In genomic region chr11:78453140-78453935, GRCh38 we compare ENCODE assay signal across 15 cellular contexts. TPM values are rescaled to one million over a fixed set of nuclear protein-coding genes. Genes with fewer than 3 reads are reported as not detected.
DNase-seq lines count a peak whose midpoint lies in the region; ATAC-seq, FAIRE-seq and TF ChIP-seq lines count a peak whose summit lies in the region.
"Had no signal": no experiment of that assay in that cellular context is flagged by ENCODE, and none has a peak within 500 bp of the region (broad histone marks: within the 10 kb centered on the region; RNA-seq: fewer than 3 reads in every experiment).

No MANE protein-coding gene starts in this region.

- peaks cover 61% of the 10 kb centered on the region for H3K36me3 Mint-ChIP-seq in activated T-helper 2 cell treated with anti-CD3 and anti-CD28 coated beads, Interferon-gamma antibody, Interleukin-2, Interleukin-4, amounts not matched to agents 10 μg/mL and 5 μg/mL and 100 μg/mL, durations not matched to agents 14 hours and 24 hours and 36 hours (ENCODE audit: low read depth)

- no peaks in the 10 kb centered on the region for H3K4me1 ChIP-seq in tibial nerve
- H3K4me1 ChIP-seq: left ventricle myocardium inferior, uterus had no signal

- no peaks in the 10 kb centered on the region for H3K27me3 ChIP-seq in tibial nerve
- no peaks in the 10 kb centered on the region for H3K27me3 ChIP-seq in brain microvascular endothelial cell (replicated peaks)
- H3K27me3 ChIP-seq: BE2C, uterus had no signal

- H3K9me3 Mint-ChIP-seq in activated T-helper 2 cell treated with anti-CD3 and anti-CD28 coated beads, Interferon-gamma antibody, Interleukin-2, Interleukin-4, amounts not matched to agents 10 μg/mL and 5 μg/mL and 100 μg/mL, durations not matched to agents 14 hours and 24 hours and 36 hours: no peaks in the 10 kb centered on the region

- no peaks in the 10 kb centered on the region for H3K27me3 Mint-ChIP-seq in activated T-helper 2 cell treated with anti-CD3 and anti-CD28 coated beads, Interferon-gamma antibody, Interleukin-2, Interleukin-4, amounts not matched to agents 10 μg/mL and 5 μg/mL and 100 μg/mL, durations not matched to agents 14 hours and 24 hours and 36 hours (ENCODE audit: low read depth)

- H3K36me3 ChIP-seq in tibial nerve: peaks cover 0 to 9% (median 0%) of the 10 kb centered on the region in 3 donors
- H3K36me3 ChIP-seq in brain microvascular endothelial cell (replicated peaks): no peaks in the 10 kb centered on the region
- H3K36me3 ChIP-seq: left ventricle myocardium inferior, uterus had no signal

- WGBS in tibial nerve, 2 donors: 78 to 80% methylated on average over 2 of the region's 2 CpGs

- peak; percentile 65 for ATAC-seq in HG02759 (IDR thresholded peaks at IDR 0.05; ENCODE audit: unreplicated experiment)
- ATAC-seq in GM18868 (IDR thresholded peaks at IDR 0.05; ENCODE audit: unreplicated experiment): no peak
- ATAC-seq: Panc1 had no signal

- no peak for TF ChIP-seq CTCF in tibial nerve (IDR thresholded peaks at IDR 0.05)
- no peak for TF ChIP-seq CTCF in brain microvascular endothelial cell (IDR thresholded peaks at IDR 0.05; ENCODE audit: low read depth, low read length, missing control alignments)

- H3K9me3 ChIP-seq in tibial nerve: no peaks in the 10 kb centered on the region
- H3K9me3 ChIP-seq: BE2C, left ventricle myocardium inferior, uterus had no signal

- H3K4me3 ChIP-seq in tibial nerve (no peak overlapping the region), brain microvascular endothelial cell (ENCODE audit: low read depth, low read length) (no peak overlapping the region)
- H3K4me3 ChIP-seq: left ventricle myocardium inferior, uterus had no signal

- H3K4me3 Mint-ChIP-seq in activated T-helper 2 cell treated with anti-CD3 and anti-CD28 coated beads, Interferon-gamma antibody, Interleukin-2, Interleukin-4, amounts not matched to agents 10 μg/mL and 5 μg/mL and 100 μg/mL, durations not matched to agents 14 hours and 24 hours and 36 hours (ENCODE audit: low read depth): no peak overlapping the region

- H3K4me1 Mint-ChIP-seq in activated T-helper 2 cell treated with anti-CD3 and anti-CD28 coated beads, Interferon-gamma antibody, Interleukin-2, Interleukin-4, amounts not matched to agents 10 μg/mL and 5 μg/mL and 100 μg/mL, durations not matched to agents 14 hours and 24 hours and 36 hours (ENCODE audit: low read depth): peaks cover 48% of the 10 kb centered on the region

- in situ Hi-C loops in brain microvascular endothelial cell (cut with HindIII; ENCODE audit: low pct_ligation_motif_present, low sequenced_read_pairs): no loop called here

- H3K27ac Mint-ChIP-seq in activated T-helper 2 cell treated with anti-CD3 and anti-CD28 coated beads, Interferon-gamma antibody, Interleukin-2, Interleukin-4, amounts not matched to agents 10 μg/mL and 5 μg/mL and 100 μg/mL, durations not matched to agents 14 hours and 24 hours and 36 hours: peak overlapping the region; percentile 68

- H3K27ac ChIP-seq in tibial nerve (no peak overlapping the region), brain microvascular endothelial cell (no peak overlapping the region)
- H3K27ac ChIP-seq: left ventricle myocardium inferior, uterus had no signal

- FAIRE-seq in GM12891 (lab: Jason Lieb, UNC): peak; percentile 89

- TF ChIP-seq POLR2A in GM12891 (IDR thresholded peaks at IDR 0.05; ENCODE audit: low read depth, low read length): no peak
- TF ChIP-seq POLR2A in tibial nerve (IDR thresholded peaks at IDR 0.05): no peak

- no peak for TF ChIP-seq EP300 in tibial nerve (IDR thresholded peaks at IDR 0.05)

- intact Hi-C loops in activated T-helper 2 cell treated with anti-CD3 and anti-CD28 coated beads, Interferon-gamma antibody, Interleukin-2, Interleukin-4, amounts not matched to agents 10 μg/mL and 5 μg/mL and 100 μg/mL, durations not matched to agents 14 hours and 24 hours and 36 hours (cut with micrococcal nuclease): no loop called here

- DNase-seq in AG08395 (ENCODE audit: low spot score): peak; percentile 7
- no peak for DNase-seq in GM12891 (ENCODE audit: insufficient read length, low spot score)
- no peak for DNase-seq in activated T-helper 2 cell treated with anti-CD3 and anti-CD28 coated beads, Interferon-gamma antibody, Interleukin-2, Interleukin-4, amounts not matched to agents 10 μg/mL and 5 μg/mL and 100 μg/mL, durations not matched to agents 14 hours and 24 hours and 36 hours (ENCODE audit: low spot score)
- no peak for DNase-seq in NCI-H2227 treated with DMSO at 0.1 percent for 48 hours (lab: John Stamatoyannopoulos, UW)
- no peak for DNase-seq in tibial nerve (ENCODE audit: low spot score in 2 of 2)
- no peak for DNase-seq in brain microvascular endothelial cell
- DNase-seq: anterior cingulate cortex; BE2C; effector CD4-positive, alpha-beta T cell; left ventricle myocardium inferior; stimulated activated CD4-positive, alpha-beta T cell treated with anti-CD3 and anti-CD28 coated beads, Interleukin-12 subunit alpha, Interleukin-12 subunit beta, amount 100 ng/mL, for 4 hours; uterus had no signal

TF ChIP-seq in GM12891, 5 proteins besides CTCF, POLR2A, EP300 and RAD21:
- TF ChIP-seq TAF1 (IDR thresholded peaks at IDR 0.05; ENCODE audit: low read depth, low read length): no peak
- TF ChIP-seq SPI1 (IDR thresholded peaks at IDR 0.05; ENCODE audit: low read depth, low read length): no peak
- TF ChIP-seq POLR2AphosphoS5 (IDR thresholded peaks at IDR 0.05; ENCODE audit: low read depth, low read length): no peak
- no peak for TF ChIP-seq POU2F2 (IDR thresholded peaks at IDR 0.05; ENCODE audit: low read depth, low read length)
- no peak for TF ChIP-seq PAX5 (IDR thresholded peaks at IDR 0.05; ENCODE audit: insufficient read depth, low read length, severe bottlenecking)

RNA-seq across cellular contexts. Expression of gene GAB2, which starts 35.7 kb away (rescaled TPM):
- polyA plus RNA-seq in GM12891 (2012; ENCODE audit: low read depth, missing spikeins): 3.8 TPM
- total RNA-seq in activated T-helper 2 cell treated with anti-CD3 and anti-CD28 coated beads, Interferon-gamma antibody, Interleukin-2, Interleukin-4, amounts not matched to agents 10 μg/mL and 5 μg/mL and 100 μg/mL, durations not matched to agents 14 hours and 24 hours and 36 hours: 32.8 and 33.2 TPM in 2 replicates
- total RNA-seq in tibial nerve: 10 to 100 TPM; 39.6 to 57.3 (median 46.6) TPM
